Comparison of ENCODE assay signal across 23 cellular contexts in the genomic region with DNA sequence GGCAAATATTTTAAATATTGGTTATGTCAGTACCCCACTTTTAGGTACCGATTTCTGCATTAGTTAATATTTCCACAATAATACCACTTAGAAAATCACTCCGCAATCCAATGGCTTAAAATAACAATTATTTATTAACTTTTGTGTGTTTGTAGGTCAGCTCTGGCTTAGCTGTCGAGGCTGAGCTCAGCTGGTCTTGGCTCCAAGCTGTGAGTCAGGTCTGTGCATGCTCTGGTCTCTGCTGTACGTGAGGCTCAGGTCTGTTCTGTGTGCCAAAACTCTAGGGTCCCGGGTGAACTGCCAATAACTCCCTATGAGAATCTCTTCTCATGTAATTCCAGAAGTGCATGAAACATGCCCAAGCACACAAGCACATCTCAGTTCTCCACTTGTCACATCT.
DNase-seq lines count a peak whose midpoint lies in the region; ATAC-seq and TF ChIP-seq lines count a peak whose summit lies in the region.
"Had no signal": no experiment of that assay in that cellular context is flagged by ENCODE, and none has a peak within 500 bp of the region (broad histone marks: within the 10 kb centered on the region; RNA-seq: fewer than 3 reads in every experiment).

No MANE protein-coding gene starts in this region.

- H3K9me2 ChIP-seq in GM23338 (ENCODE audit: insufficient read depth): no peaks in the 10 kb centered on the region

- DNase-seq in GM23338 (ENCODE audit: low spot score) (no peak), astrocyte of the cerebellum (ENCODE audit: low read depth) (peak; percentile 1), fibroblast of mammary gland (ENCODE audit: low read depth) (peak; percentile 13), prostate gland (ENCODE audit: low spot score) (peak; percentile 75), ureter (ENCODE audit: low spot score) (no peak), foreskin melanocyte (no peak)
- no peak for DNase-seq in stimulated activated CD8-positive, alpha-beta memory T cell treated with anti-CD3 and anti-CD28 coated beads, Interleukin-4, amount 100 ng/mL, for 48 hours
- no peak for DNase-seq in activated CD4-positive, alpha-beta T cell treated with anti-CD3 and anti-CD28 coated beads, Interleukin-2, amount 50 U/mL, for 48 hours
- DNase-seq: activated CD4-positive, alpha-beta T cell treated with anti-CD3 and anti-CD28 coated beads for 1 hour; activated T-cell treated with anti-CD3 and anti-CD28 coated beads, Interleukin-2, amount 50 U/mL, for 1 hour; effector memory CD8-positive, alpha-beta T cell; HFFc6; NCI-H2107; NCI-H524 treated with DMSO at 0.1 percent for 48 hours; occipital lobe; Peyer's patch; stimulated activated CD4-positive, alpha-beta T cell treated with anti-CD3 and anti-CD28 coated beads, Interleukin-4, amount 100 ng/mL, for 1 hour; stimulated activated naive B cell treated with anti-CD40 and anti-IgM and Interleukin-4, amounts not matched to agents 10 μg/mL and 1 μg/mL and 100 μg/mL, for 72 hours had no signal

- TF ChIP-seq CTCF in GM23338 (conservative IDR thresholded peaks at IDR 0.05; ENCODE audit: low read depth in 2 of 2) (no peak), astrocyte of the cerebellum (IDR thresholded peaks at IDR 0.05; ENCODE audit: low read depth, low read length, missing control alignments) (no peak), fibroblast of mammary gland (conservative IDR thresholded peaks at IDR 0.05; ENCODE audit: control insufficient read depth, insufficient read depth, low read depth, low read length) (no peak), prostate gland (IDR thresholded peaks at IDR 0.05) (no peak)

- intact Hi-C loops in prostate gland (cut with DNase I): no loop called here

- H3K4me3 ChIP-seq in GM23338: no peak overlapping the region
- H3K4me3 ChIP-seq in astrocyte of the cerebellum (ENCODE audit: low read depth, low read length): no peak overlapping the region
- no peak overlapping the region for H3K4me3 ChIP-seq in fibroblast of mammary gland (ENCODE audit: control insufficient read depth, low read depth, low read length)
- no peak overlapping the region for H3K4me3 ChIP-seq in prostate gland
- H3K4me3 ChIP-seq: BLaER1, coronary artery, Peyer's patch, suprapubic skin, vagina had no signal

- peak; percentile 57 for ATAC-seq in GM23338
- ATAC-seq: effector memory CD8-positive, alpha-beta T cell; stimulated activated naive B cell treated with anti-CD40 and anti-IgM and Interleukin-4, amounts not matched to agents 10 μg/mL and 1 μg/mL and 100 μg/mL, for 72 hours had no signal

- H3K4me1 ChIP-seq in GM23338 (ENCODE audit: insufficient read depth) (peaks cover 25% of the 10 kb centered on the region), prostate gland (replicated peaks) (peaks cover 3% of the 10 kb centered on the region)
- H3K4me1 ChIP-seq: BLaER1, Peyer's patch had no signal

- H3K27me3 Mint-ChIP-seq in GM23338 (ENCODE audit: insufficient read depth, low read depth, poor library complexity): peaks cover 2% of the 10 kb centered on the region
- H3K27me3 Mint-ChIP-seq: effector memory CD8-positive, alpha-beta T cell; memory B cell had no signal

- peak overlapping the region; percentile 1; the same call in 1 of the 2 replicates for H2AFZ ChIP-seq in GM23338

- no peak overlapping the region for H3K27ac ChIP-seq in GM23338 (ENCODE audit: low read depth)
- H3K27ac ChIP-seq in prostate gland: peak overlapping the region; percentile 72 to 85
- H3K27ac ChIP-seq: BLaER1, coronary artery, Peyer's patch, suprapubic skin, vagina had no signal

- in situ Hi-C loops in astrocyte of the cerebellum (cut with HindIII; ENCODE audit: low sequenced_read_pairs): loop anchor here (25.0 kb wide), 1 partner anchor 683 kb away; a partner anchor contains a TSS

- H3K4me1 Mint-ChIP-seq in GM23338: peaks cover 46% of the 10 kb centered on the region

- no peaks in the 10 kb centered on the region for H3K9me3 ChIP-seq in prostate gland
- H3K9me3 ChIP-seq: Peyer's patch, vagina had no signal

- H3F3A ChIP-seq in GM23338 (replicated peaks; ENCODE audit: low read depth): no peaks in the 10 kb centered on the region

- no peak for TF ChIP-seq POLR2A in prostate gland (IDR thresholded peaks at IDR 0.05)

- no peaks in the 10 kb centered on the region for H3K27me3 ChIP-seq in GM23338 (ENCODE audit: insufficient read depth)
- no peaks in the 10 kb centered on the region for H3K27me3 ChIP-seq in prostate gland (replicated peaks; ENCODE audit: insufficient read depth)
- H3K27me3 ChIP-seq: BLaER1, Peyer's patch, suprapubic skin, vagina had no signal

- H3K36me3 ChIP-seq in GM23338 (ENCODE audit: insufficient read depth) (peaks cover 18% of the 10 kb centered on the region; the same call in 1 of the 2 replicates), prostate gland (no peaks in the 10 kb centered on the region)
- H3K36me3 ChIP-seq: BLaER1, Peyer's patch, suprapubic skin, vagina had no signal

- peaks cover 18% of the 10 kb centered on the region for H3K36me3 Mint-ChIP-seq in GM23338 (ENCODE audit: low read depth)
- H3K36me3 Mint-ChIP-seq: stimulated activated naive B cell treated with anti-CD40 and anti-IgM and Interleukin-4, amounts not matched to agents 10 μg/mL and 1 μg/mL and 100 μg/mL, for 72 hours had no signal

- H4K20me1 ChIP-seq in GM23338 (replicated peaks; ENCODE audit: insufficient read depth): no peaks in the 10 kb centered on the region
- H4K20me1 ChIP-seq: BLaER1 had no signal

- H3K79me2 ChIP-seq in GM23338 (replicated peaks; ENCODE audit: insufficient read depth): no peaks in the 10 kb centered on the region

- no peak overlapping the region for H3K4me3 Mint-ChIP-seq in GM23338
- H3K4me3 Mint-ChIP-seq: effector memory CD8-positive, alpha-beta T cell; HFFc6; memory B cell; stimulated activated naive B cell treated with anti-CD40 and anti-IgM and Interleukin-4, amounts not matched to agents 10 μg/mL and 1 μg/mL and 100 μg/mL, for 72 hours had no signal

- WGBS in prostate gland: 39% methylated on average over 5 of the region's 5 CpGs

- peak overlapping the region; percentile 67 for H3K27ac Mint-ChIP-seq in GM23338
- H3K27ac Mint-ChIP-seq: effector memory CD8-positive, alpha-beta T cell; HFFc6; memory B cell; stimulated activated naive B cell treated with anti-CD40 and anti-IgM and Interleukin-4, amounts not matched to agents 10 μg/mL and 1 μg/mL and 100 μg/mL, for 72 hours had no signal

- no peak overlapping the region for H3K4me2 ChIP-seq in GM23338
- H3K4me2 ChIP-seq: BLaER1 had no signal

- H3K9me3 Mint-ChIP-seq in GM23338: peaks cover 19% of the 10 kb centered on the region

TF ChIP-seq in GM23338, 12 proteins besides CTCF, POLR2A, EP300 and RAD21 (continues in another document):
- TF ChIP-seq, protein P1, sequence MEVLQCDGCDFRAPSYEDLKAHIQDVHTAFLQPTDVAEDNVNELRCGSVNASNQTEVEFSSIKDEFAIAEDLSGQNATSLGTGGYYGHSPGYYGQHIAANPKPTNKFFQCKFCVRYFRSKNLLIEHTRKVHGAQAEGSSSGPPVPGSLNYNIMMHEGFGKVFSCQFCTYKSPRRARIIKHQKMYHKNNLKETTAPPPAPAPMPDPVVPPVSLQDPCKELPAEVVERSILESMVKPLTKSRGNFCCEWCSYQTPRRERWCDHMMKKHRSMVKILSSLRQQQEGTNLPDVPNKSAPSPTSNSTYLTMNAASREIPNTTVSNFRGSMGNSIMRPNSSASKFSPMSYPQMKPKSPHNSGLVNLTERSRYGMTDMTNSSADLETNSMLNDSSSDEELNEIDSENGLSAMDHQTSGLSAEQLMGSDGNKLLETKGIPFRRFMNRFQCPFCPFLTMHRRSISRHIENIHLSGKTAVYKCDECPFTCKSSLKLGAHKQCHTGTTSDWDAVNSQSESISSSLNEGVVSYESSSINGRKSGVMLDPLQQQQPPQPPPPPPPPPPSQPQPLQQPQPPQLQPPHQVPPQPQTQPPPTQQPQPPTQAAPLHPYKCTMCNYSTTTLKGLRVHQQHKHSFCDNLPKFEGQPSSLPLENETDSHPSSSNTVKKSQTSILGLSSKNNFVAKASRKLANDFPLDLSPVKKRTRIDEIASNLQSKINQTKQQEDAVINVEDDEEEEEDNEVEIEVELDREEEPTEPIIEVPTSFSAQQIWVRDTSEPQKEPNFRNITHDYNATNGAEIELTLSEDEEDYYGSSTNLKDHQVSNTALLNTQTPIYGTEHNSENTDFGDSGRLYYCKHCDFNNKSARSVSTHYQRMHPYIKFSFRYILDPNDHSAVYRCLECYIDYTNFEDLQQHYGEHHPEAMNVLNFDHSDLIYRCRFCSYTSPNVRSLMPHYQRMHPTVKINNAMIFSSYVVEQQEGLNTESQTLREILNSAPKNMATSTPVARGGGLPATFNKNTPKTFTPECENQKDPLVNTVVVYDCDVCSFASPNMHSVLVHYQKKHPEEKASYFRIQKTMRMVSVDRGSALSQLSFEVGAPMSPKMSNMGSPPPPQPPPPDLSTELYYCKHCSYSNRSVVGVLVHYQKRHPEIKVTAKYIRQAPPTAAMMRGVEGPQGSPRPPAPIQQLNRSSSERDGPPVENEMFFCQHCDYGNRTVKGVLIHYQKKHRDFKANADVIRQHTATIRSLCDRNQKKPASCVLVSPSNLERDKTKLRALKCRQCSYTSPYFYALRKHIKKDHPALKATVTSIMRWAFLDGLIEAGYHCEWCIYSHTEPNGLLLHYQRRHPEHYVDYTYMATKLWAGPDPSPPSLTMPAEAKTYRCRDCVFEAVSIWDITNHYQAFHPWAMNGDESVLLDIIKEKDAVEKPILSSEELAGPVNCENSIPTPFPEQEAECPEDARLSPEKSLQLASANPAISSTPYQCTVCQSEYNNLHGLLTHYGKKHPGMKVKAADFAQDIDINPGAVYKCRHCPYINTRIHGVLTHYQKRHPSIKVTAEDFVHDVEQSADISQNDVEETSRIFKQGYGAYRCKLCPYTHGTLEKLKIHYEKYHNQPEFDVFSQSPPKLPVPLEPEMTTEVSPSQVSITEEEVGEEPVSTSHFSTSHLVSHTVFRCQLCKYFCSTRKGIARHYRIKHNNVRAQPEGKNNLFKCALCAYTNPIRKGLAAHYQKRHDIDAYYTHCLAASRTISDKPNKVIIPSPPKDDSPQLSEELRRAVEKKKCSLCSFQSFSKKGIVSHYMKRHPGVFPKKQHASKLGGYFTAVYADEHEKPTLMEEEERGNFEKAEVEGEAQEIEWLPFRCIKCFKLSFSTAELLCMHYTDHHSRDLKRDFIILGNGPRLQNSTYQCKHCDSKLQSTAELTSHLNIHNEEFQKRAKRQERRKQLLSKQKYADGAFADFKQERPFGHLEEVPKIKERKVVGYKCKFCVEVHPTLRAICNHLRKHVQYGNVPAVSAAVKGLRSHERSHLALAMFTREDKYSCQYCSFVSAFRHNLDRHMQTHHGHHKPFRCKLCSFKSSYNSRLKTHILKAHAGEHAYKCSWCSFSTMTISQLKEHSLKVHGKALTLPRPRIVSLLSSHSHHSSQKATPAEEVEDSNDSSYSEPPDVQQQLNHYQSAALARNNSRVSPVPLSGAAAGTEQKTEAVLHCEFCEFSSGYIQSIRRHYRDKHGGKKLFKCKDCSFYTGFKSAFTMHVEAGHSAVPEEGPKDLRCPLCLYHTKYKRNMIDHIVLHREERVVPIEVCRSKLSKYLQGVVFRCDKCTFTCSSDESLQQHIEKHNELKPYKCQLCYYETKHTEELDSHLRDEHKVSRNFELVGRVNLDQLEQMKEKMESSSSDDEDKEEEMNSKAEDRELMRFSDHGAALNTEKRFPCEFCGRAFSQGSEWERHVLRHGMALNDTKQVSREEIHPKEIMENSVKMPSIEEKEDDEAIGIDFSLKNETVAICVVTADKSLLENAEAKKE (CRISPR knock-in tag; IDR thresholded peaks at IDR 0.05): no peak

Comparison
In these comparisons a context has a peak if more than half of its experiments do, and no peak if none do; other contexts are left out.
1. DNase-seq: peak in astrocyte of the cerebellum (single experiment), fibroblast of mammary gland (single experiment) and prostate gland (single experiment); none in GM23338 (single experiment), stimulated activated CD8-positive, alpha-beta memory T cell treated with anti-CD3 and anti-CD28 coated beads, Interleukin-4, amount 100 ng/mL, for 48 hours (single experiment), ureter (single experiment), activated CD4-positive, alpha-beta T cell treated with anti-CD3 and anti-CD28 coated beads, Interleukin-2, amount 50 U/mL, for 48 hours (0 of 2) and foreskin melanocyte (single experiment).